In the genomic region with DNA sequence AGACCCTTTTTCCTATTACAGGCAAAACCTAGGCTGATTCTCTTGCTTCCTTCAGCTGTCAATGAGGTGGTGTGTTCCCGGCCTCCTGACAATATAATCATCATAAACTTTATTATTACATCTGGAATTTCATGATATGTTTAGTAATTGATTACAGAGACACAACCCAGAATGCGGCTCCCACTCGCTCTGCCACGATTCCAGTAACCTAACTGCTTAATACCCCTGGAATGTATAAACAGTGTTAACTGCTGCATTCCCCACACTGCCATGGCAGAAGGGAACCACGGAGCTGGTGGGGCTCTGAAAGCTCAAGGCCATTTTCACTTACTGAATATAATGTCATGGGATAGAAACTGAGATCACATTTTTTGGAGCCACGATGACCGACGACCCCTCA, we compare ENCODE assay signal across 21 cellular contexts. TPM values are rescaled to one million over a fixed set of nuclear protein-coding genes. Genes with fewer than 3 reads are reported as not detected.
A peak's percentile ranks its signal among the peaks of the same experiment; 100 is the strongest.
DNase-seq lines count a peak whose midpoint lies in the region; ATAC-seq and TF ChIP-seq lines count a peak whose summit lies in the region.
"Had no signal": no experiment of that assay in that cellular context is flagged by ENCODE, and none has a peak within 500 bp of the region (broad histone marks: within the 10 kb centered on the region; RNA-seq: fewer than 3 reads in every experiment).

No MANE protein-coding gene starts in this region.

- peak overlapping the region in 1 of 2 experiments; percentile 40 for H3K4ac ChIP-seq in mesenchymal stem cell (ENCODE audit: low read depth in 1 of 2, low read length in 2 of 2)

- H3K4me2 ChIP-seq in mesenchymal stem cell (ENCODE audit: low read length, poor library complexity, severe bottlenecking), result no peak overlapping the region

- peaks cover 54% of the 10 kb centered on the region for H3K4me1 Mint-ChIP-seq in chondrocyte (ENCODE audit: low read depth)
- H3K4me1 Mint-ChIP-seq: activated naive CD4-positive, alpha-beta T cell treated with anti-CD3 and anti-CD28 coated beads, Interleukin-2, amount 10 ng/mL, durations not matched to agents 7 days and 5 days had no signal

- H3K4me3 ChIP-seq in mesenchymal stem cell (ENCODE audit: insufficient read depth in 1 of 2, low read depth in 1 of 2, low read length in 2 of 2), result no peak overlapping the region
- peak overlapping the region in 1 of 2 donors; percentile 57 for H3K4me3 ChIP-seq in stomach smooth muscle (ENCODE audit: low read length in 2 of 2)
- H3K4me3 ChIP-seq: ovary had no signal

- H3K9me3 ChIP-seq in mesenchymal stem cell (ENCODE audit: control insufficient read depth, low read length), result no peaks in the 10 kb centered on the region
- no peaks in the 10 kb centered on the region for H3K9me3 ChIP-seq in stomach smooth muscle (ENCODE audit: control insufficient read depth in 2 of 2, low read length in 2 of 2)
- H3K9me3 ChIP-seq: ovary had no signal

- H3K9ac ChIP-seq in mesenchymal stem cell (ENCODE audit: low read length) (no peak overlapping the region), stomach smooth muscle (ENCODE audit: low read length in 2 of 2) (no peak overlapping the region)

- no peak overlapping the region for H3K23ac ChIP-seq in mesenchymal stem cell (ENCODE audit: low read length in 2 of 2)

- peaks cover 18 to 25% of the 10 kb centered on the region in 2 experiments for H3K36me3 ChIP-seq in mesenchymal stem cell (ENCODE audit: control insufficient read depth in 1 of 2, insufficient read depth in 2 of 2, low read depth in 1 of 2, low read length in 2 of 2)
- H3K36me3 ChIP-seq in stomach smooth muscle (ENCODE audit: control insufficient read depth in 2 of 2, insufficient read depth in 2 of 2, low read length in 2 of 2), result no peaks in the 10 kb centered on the region
- H3K36me3 ChIP-seq: ovary had no signal

- peak overlapping the region; percentile 65 for H2BK120ac ChIP-seq in mesenchymal stem cell (ENCODE audit: low read depth, low read length)

- TF ChIP-seq CTCF in chondrocyte (IDR thresholded peaks at IDR 0.05), result no peak

- H3K14ac ChIP-seq in mesenchymal stem cell (ENCODE audit: low read length in 2 of 2), result no peak overlapping the region

- peak; percentile 29 for DNase-seq in H4 (ENCODE audit: low spot score)
- no peak for DNase-seq in chondrocyte (ENCODE audit: low spot score)
- peak; percentile 78 for DNase-seq in mesenchymal stem cell
- DNase-seq in activated CD4-positive, alpha-beta T cell treated with anti-CD3 and anti-CD28 coated beads for 48 hours, result no peak
- DNase-seq: activated naive CD4-positive, alpha-beta T cell treated with anti-CD3 and anti-CD28 coated beads, Interleukin-2, amount 10 ng/mL, durations not matched to agents 7 days and 5 days; activated T-cell treated with anti-CD3 and anti-CD28 coated beads, Interleukin-2, amount 50 U/mL, for 1 hour; anterior cingulate cortex; CD4-positive, alpha-beta memory T cell; central memory CD4-positive, alpha-beta T cell; DMS153; GF-D8; Karpas-422; natural killer cell; NCI-H187; SW 1271 had no signal

- H2BK12ac ChIP-seq in mesenchymal stem cell (ENCODE audit: low read length in 2 of 2), result peak overlapping the region in 1 of 2 experiments; percentile 87

- H3K4me3 Mint-ChIP-seq in chondrocyte (ENCODE audit: unreplicated experiment), result no peak overlapping the region
- H3K4me3 Mint-ChIP-seq: activated naive CD4-positive, alpha-beta T cell treated with anti-CD3 and anti-CD28 coated beads, Interleukin-2, amount 10 ng/mL, durations not matched to agents 7 days and 5 days; CD4-positive, alpha-beta memory T cell; natural killer cell had no signal

- no peaks in the 10 kb centered on the region for H3K27me3 ChIP-seq in mesenchymal stem cell (ENCODE audit: control insufficient read depth in 1 of 2, insufficient read depth in 1 of 2, low read length in 2 of 2)
- no peaks in the 10 kb centered on the region for H3K27me3 ChIP-seq in stomach smooth muscle (ENCODE audit: control insufficient read depth in 1 of 2, insufficient read depth in 2 of 2, low read length in 2 of 2)
- H3K27me3 ChIP-seq: ovary had no signal

- H2BK15ac ChIP-seq in mesenchymal stem cell (ENCODE audit: low read depth, poor library complexity, severe bottlenecking), result no peak overlapping the region

- peak overlapping the region; percentile 55 for H4K91ac ChIP-seq in mesenchymal stem cell (ENCODE audit: low read length)

- H4K8ac ChIP-seq in mesenchymal stem cell (ENCODE audit: low read length), result peak overlapping the region; percentile 56

- no peak overlapping the region for H2AK5ac ChIP-seq in mesenchymal stem cell (ENCODE audit: low read length, severe bottlenecking)

- H3K9me3 Mint-ChIP-seq in chondrocyte (ENCODE audit: low read depth), result no peaks in the 10 kb centered on the region
- H3K9me3 Mint-ChIP-seq: activated naive CD4-positive, alpha-beta T cell treated with anti-CD3 and anti-CD28 coated beads, Interleukin-2, amount 10 ng/mL, durations not matched to agents 7 days and 5 days; CD4-positive, alpha-beta memory T cell; natural killer cell had no signal

- H2AFZ ChIP-seq in mesenchymal stem cell (ENCODE audit: low read depth, low read length), result no peak overlapping the region

- H3K27ac Mint-ChIP-seq in chondrocyte (ENCODE audit: unreplicated experiment), result peak overlapping the region; percentile 51
- H3K27ac Mint-ChIP-seq: activated naive CD4-positive, alpha-beta T cell treated with anti-CD3 and anti-CD28 coated beads, Interleukin-2, amount 10 ng/mL, durations not matched to agents 7 days and 5 days; CD4-positive, alpha-beta memory T cell; natural killer cell had no signal

- ATAC-seq in GM21786 (IDR thresholded peaks at IDR 0.05; ENCODE audit: unreplicated experiment) (no peak), GM18909 (IDR thresholded peaks at IDR 0.05; ENCODE audit: poor library complexity, unreplicated experiment) (no peak)
- ATAC-seq: activated CD4-positive, CD25-positive, alpha-beta regulatory T cell treated with anti-CD3 and anti-CD28 coated beads, Interleukin-2, amount 50 U/mL, for 24 hours; natural killer cell; Right ventricle myocardium inferior had no signal

- H2BK5ac ChIP-seq in mesenchymal stem cell (ENCODE audit: low read depth, low read length, poor library complexity, severe bottlenecking), result no peak overlapping the region

- H3K27ac ChIP-seq in mesenchymal stem cell (ENCODE audit: low read length, poor library complexity, severe bottlenecking), result peak overlapping the region; percentile 38
- H3K27ac ChIP-seq in stomach smooth muscle (ENCODE audit: low read length), result peak overlapping the region; percentile 31
- H3K27ac ChIP-seq: ovary had no signal

- H3K79me1 ChIP-seq in mesenchymal stem cell (replicated peaks; ENCODE audit: low read length, poor library complexity, severe bottlenecking), result peaks cover 4% of the 10 kb centered on the region

- H3K4me1 ChIP-seq in mesenchymal stem cell (ENCODE audit: control insufficient read depth, insufficient read depth, low read depth, low read length) (peaks cover 34% of the 10 kb centered on the region), stomach smooth muscle (ENCODE audit: control insufficient read depth, insufficient read depth, low read length) (peaks cover 43% of the 10 kb centered on the region)

- peaks cover 2% of the 10 kb centered on the region for H3K36me3 Mint-ChIP-seq in chondrocyte (ENCODE audit: low read depth)
- H3K36me3 Mint-ChIP-seq: activated naive CD4-positive, alpha-beta T cell treated with anti-CD3 and anti-CD28 coated beads, Interleukin-2, amount 10 ng/mL, durations not matched to agents 7 days and 5 days; CD4-positive, alpha-beta memory T cell; natural killer cell had no signal

- H3K18ac ChIP-seq in mesenchymal stem cell (ENCODE audit: low read depth in 1 of 2, low read length in 2 of 2), result peak overlapping the region; percentile 15 to 92

- WGBS in mesenchymal stem cell, result 39% methylated on average over 7 of the region's 8 CpGs

- H3K27me3 Mint-ChIP-seq in chondrocyte (ENCODE audit: low read depth), result no peaks in the 10 kb centered on the region

RNA-seq across cellular contexts. Expression of a gene that starts 17.1 kb away (rescaled TPM):
- 5.4 and 7.1 TPM in 2 replicates for total RNA-seq in H4 (2014; rRNA removed; shearing (Covaris generic))
- 15.3 to 23.3 TPM (median 17.0 TPM) in 3 replicates for total RNA-seq in chondrocyte
- polyA plus RNA-seq in mesenchymal stem cell (2013, experiment 1 of 2), result 28.5 TPM
- polyA plus RNA-seq in mesenchymal stem cell (2013, experiment 2 of 2), result 27.9 TPM

Comparison
In these comparisons a context has a peak if more than half of its experiments do, and no peak if none do; other contexts are left out.
1. DNase-seq: peak in H4 (single experiment) and mesenchymal stem cell (single experiment); none in chondrocyte (single experiment) and activated CD4-positive, alpha-beta T cell treated with anti-CD3 and anti-CD28 coated beads for 48 hours (single experiment).